19 cellular contexts compared by ENCODE assay signal in genomic region chr10:76911184-76911583, GRCh38.
A peak's percentile ranks its signal among the peaks of the same experiment; 100 is the strongest.
DNase-seq lines count a peak whose midpoint lies in the region; ATAC-seq, FAIRE-seq and TF ChIP-seq lines count a peak whose summit lies in the region.
"Had no signal": no experiment of that assay in that cellular context is flagged by ENCODE, and none has a peak within 500 bp of the region (broad histone marks: within the 10 kb centered on the region; RNA-seq: fewer than 3 reads in every experiment).

No MANE protein-coding gene starts in this region.

- no TSS peak for BruUV-seq in HepG2 (replicated peaks; lab: Mats Ljungman, UMichigan)

- peak; percentile 5 for DNase-seq in NCI-H226
- DNase-seq in cerebellum (ENCODE audit: low spot score), result peak; percentile 3
- no peak for DNase-seq in HepG2 (ENCODE audit: low spot score)
- peak; percentile 19 for DNase-seq in pons (ENCODE audit: low spot score)
- no peak for DNase-seq in activated CD4-positive, alpha-beta T cell treated with anti-CD3 and anti-CD28 coated beads for 4 hours
- no peak for DNase-seq in stimulated activated CD4-positive, alpha-beta T cell treated with anti-CD3 and anti-CD28 coated beads, Interleukin-15, amount 100 ng/mL, for 24 hours
- no peak for DNase-seq in activated gamma-delta T cell treated with Interleukin-2 at 50 U/mL for 16 hours
- DNase-seq in superior temporal gyrus (ENCODE audit: extremely low spot score), result no peak
- DNase-seq: CD4-positive, CD25-positive, alpha-beta regulatory T cell; DMS79; GOT3; HCEC 1CT; NCI-H1092; NCI-H2029 treated with DMSO at 0.1 percent for 48 hours; NCI-H69; PC-9; RPMI8226; SHP77 had no signal

- no peaks in the 10 kb centered on the region for H3K36me3 ChIP-seq in HepG2 (replicated peaks in 1 of 2; ENCODE audit: control insufficient read depth in 1 of 2, insufficient read depth in 2 of 2, low read length in 2 of 2)

- in situ Hi-C loops in HepG2 (cut with HindIII; ENCODE audit: extremely low pct_ligation_motif_present, low pct_unique_long_range_greater_than_20kb), result no loop called here

- no peak overlapping the region for H3K27ac ChIP-seq in HepG2 (ENCODE audit: extremely low read length, insufficient read depth, low read length)
- H3K27ac ChIP-seq: PC-9 had no signal

- no peak overlapping the region for H3K9ac ChIP-seq in HepG2 (ENCODE audit: insufficient read depth, low read depth, low read length)

- WGBS in HepG2 (ENCODE audit: low lambda C conversion rate), result 0% methylated on average over 1 of the region's 1 CpG

- no peaks in the 10 kb centered on the region for H3K79me2 ChIP-seq in HepG2 (ENCODE audit: insufficient read depth, low read length)

- H3K27me3 ChIP-seq in HepG2 (ENCODE audit: control insufficient read depth in 1 of 2, insufficient read depth in 2 of 2, low read length in 2 of 2), result peaks cover 0 to 10% of the 10 kb centered on the region in 2 experiments; a peak in 2 of 5 replicates

- no peak for FAIRE-seq in HepG2 (lab: Jason Lieb, UNC)
- FAIRE-seq: K562 had no signal

- no peak for TF ChIP-seq POLR2A in HepG2 (IDR thresholded peaks at IDR 0.05; ENCODE audit: insufficient read depth in 1 of 2, low read depth in 2 of 2, low read length in 2 of 2)

- intact Hi-C loops in HepG2 (cut with micrococcal nuclease; ENCODE audit: unreplicated experiment), result no loop called here

- POLR2A ChIA-PET in HepG2 (lab: Yijun Ruan, JAX), result no interaction called here

- TF ChIP-seq EP300 in HepG2 (IDR thresholded peaks at IDR 0.05; ENCODE audit: low read depth in 2 of 2, low read length in 2 of 2) (no peak), HepG2 (CRISPR knock-in tag; IDR thresholded peaks at IDR 0.05; ENCODE audit: borderline replicate concordance) (no peak)

- no peaks in the 10 kb centered on the region for H3K4me1 ChIP-seq in HepG2 (ENCODE audit: insufficient read depth, low read length)

- H3K4me2 ChIP-seq in HepG2 (ENCODE audit: low read depth, low read length), result no peak overlapping the region
- H3K4me2 ChIP-seq: PC-9 had no signal

- TF ChIP-seq RAD21 in HepG2 (CRISPR knock-in tag; IDR thresholded peaks at IDR 0.05), result no peak

- no peaks in the 10 kb centered on the region for H4K20me1 ChIP-seq in HepG2 (ENCODE audit: insufficient read depth, low read length)

- no peak overlapping the region for H2AFZ ChIP-seq in HepG2 (ENCODE audit: low read length)
- H2AFZ ChIP-seq: PC-9 had no signal

- TF ChIP-seq CTCF in HepG2 (CRISPR knock-in tag; IDR thresholded peaks at IDR 0.05), result no peak

- no peak overlapping the region for H3K4me3 ChIP-seq in HepG2 (replicated peaks in 1 of 3; ENCODE audit: insufficient read depth in 1 of 3, low read depth in 2 of 3, low read length in 3 of 3)
- H3K4me3 ChIP-seq: K562, PC-9 had no signal

- CTCF ChIA-PET in HepG2 (lab: Yijun Ruan, JAX; ENCODE audit: low intra/inter-chr PET ratio, low total read pairs), result no interaction called here

- no peaks in the 10 kb centered on the region for H3K9me3 ChIP-seq in HepG2 (ENCODE audit: low read length)

- no peak for ATAC-seq in HepG2
- ATAC-seq: K562 had no signal

TF ChIP-seq in HepG2, 621 proteins besides CTCF, POLR2A, EP300 and RAD21:
- no peak for TF ChIP-seq TFAP4 (IDR thresholded peaks at IDR 0.05; ENCODE audit: borderline replicate concordance, low read depth)
- no peak for TF ChIP-seq ZNF607 (CRISPR knock-in tag; IDR thresholded peaks at IDR 0.05; ENCODE audit: borderline replicate concordance)
- TF ChIP-seq ZNF615 (CRISPR knock-in tag; IDR thresholded peaks at IDR 0.05; ENCODE audit: borderline replicate concordance), result no peak
- TF ChIP-seq ATF7 (IDR thresholded peaks at IDR 0.05), result peak; percentile 60
- no peak for TF ChIP-seq ATF7 (CRISPR knock-in tag; IDR thresholded peaks at IDR 0.05)
- no peak for TF ChIP-seq FOXP4 (CRISPR knock-in tag; IDR thresholded peaks at IDR 0.05)
- no peak for TF ChIP-seq NRL (CRISPR knock-in tag; IDR thresholded peaks at IDR 0.05; ENCODE audit: borderline replicate concordance)

Comparison
In these comparisons a context has a peak if more than half of its experiments do, and no peak if none do; other contexts are left out.
1. DNase-seq: peak in NCI-H226 (single experiment), cerebellum (single experiment) and pons (single experiment); none in HepG2 (single experiment), activated CD4-positive, alpha-beta T cell treated with anti-CD3 and anti-CD28 coated beads for 4 hours (0 of 2), stimulated activated CD4-positive, alpha-beta T cell treated with anti-CD3 and anti-CD28 coated beads, Interleukin-15, amount 100 ng/mL, for 24 hours (single experiment), activated gamma-delta T cell treated with Interleukin-2 at 50 U/mL for 16 hours (single experiment) and superior temporal gyrus (single experiment).